In genomic region chr2:236073246-236073645, GRCh38 we compare ENCODE assay signal across 18 cellular contexts.
"Had no signal": no experiment of that assay in that cellular context is flagged by ENCODE, and none has a peak within 500 bp of the region (broad histone marks: within the 10 kb centered on the region; RNA-seq: fewer than 3 reads in every experiment).

No MANE protein-coding gene starts in this region.

- H3K27me3 ChIP-seq: cardiac muscle cell, right lobe of liver, stomach, upper lobe of right lung had no signal

- H3K4me1 ChIP-seq: parathyroid adenoma, right lobe of liver, stomach, upper lobe of right lung had no signal

- H3K4me3 ChIP-seq: cardiac muscle cell, right lobe of liver, stomach, upper lobe of right lung had no signal

- H3K9ac ChIP-seq: parathyroid adenoma had no signal

- H3K36me3 ChIP-seq: cardiac muscle cell, right lobe of liver, upper lobe of right lung had no signal

- DNase-seq: activated CD4-positive, alpha-beta T cell treated with anti-CD3 and anti-CD28 coated beads for 48 hours; activated CD4-positive, CD25-positive, alpha-beta regulatory T cell; activated CD8-positive, alpha-beta T cell treated with anti-CD3 and anti-CD28 coated beads for 36 hours; activated naive CD4-positive, alpha-beta T cell; activated naive CD8-positive, alpha-beta T cell treated with anti-CD3 and anti-CD28 coated beads for 36 hours; activated T-cell treated with anti-CD3 and anti-CD28 coated beads, Interleukin-2, amount 50 U/mL, for 1 hour; amygdala; effector memory CD4-positive, alpha-beta T cell; midbrain; right lobe of liver; small intestine; stimulated activated CD4-positive, alpha-beta T cell treated with anti-CD3 and anti-CD28 coated beads, Interleukin-15, amount 100 ng/mL, for 24 hours; stimulated activated CD4-positive, alpha-beta T cell treated with anti-CD3 and anti-CD28 coated beads, Interleukin-4, amount 100 ng/mL, for 1 hour; stomach; upper lobe of right lung had no signal

- H3K79me2 ChIP-seq: parathyroid adenoma had no signal

- ATAC-seq: activated CD8-positive, alpha-beta T cell treated with anti-CD3 and anti-CD28 coated beads for 36 hours; activated T-helper 17 cell treated with anti-CD3 and anti-CD28 coated beads, Interleukin-2, amount 50 U/mL, for 72 hours; right lobe of liver; upper lobe of right lung had no signal

- H3K27ac ChIP-seq: cardiac muscle cell, parathyroid adenoma, right lobe of liver, stomach, upper lobe of right lung had no signal
